ENCODE assay signal across 13 cellular contexts in genomic region chr3:158097141-158097540, GRCh38. TPM values are rescaled to one million over a fixed set of nuclear protein-coding genes. Genes with fewer than 3 reads are reported as not detected.
DNase-seq lines count a peak whose midpoint lies in the region; ATAC-seq and TF ChIP-seq lines count a peak whose summit lies in the region.
"Had no signal": no experiment of that assay in that cellular context is flagged by ENCODE, and none has a peak within 500 bp of the region (broad histone marks: within the 10 kb centered on the region; RNA-seq: fewer than 3 reads in every experiment).

No MANE protein-coding gene starts in this region.

- CTCF ChIA-PET in mammary epithelial cell (lab: Charles Lee; ENCODE audit: low non-redundant PET) = no interaction called here

- H3K9ac ChIP-seq in mammary epithelial cell (ENCODE audit: insufficient read depth, low read length) = no peak overlapping the region

- H3K4me3 ChIP-seq in NB4 (ENCODE audit: low read depth, low read length) (peak overlapping the region; percentile 69), mammary epithelial cell (replicated peaks in 1 of 3; ENCODE audit: insufficient read depth in 1 of 3, low read depth in 2 of 3, low read length in 3 of 3) (peak overlapping the region in 1 of 3 experiments; percentile 68), spleen (peak overlapping the region in 5 of 8 donors; percentile 51 to 73 (median 61))

- no peaks in the 10 kb centered on the region for H3K79me2 ChIP-seq in mammary epithelial cell (ENCODE audit: insufficient read depth, low read length)

- peaks cover 51% of the 10 kb centered on the region for H3K27me3 ChIP-seq in mammary epithelial cell (ENCODE audit: insufficient read depth, low read length)
- H3K27me3 ChIP-seq in spleen (replicated peaks in 1 of 7) = peaks cover 15 to 100% (median 95%) of the 10 kb centered on the region in 7 donors

- H3K36me3 ChIP-seq in mammary epithelial cell (ENCODE audit: insufficient read depth, low read length) (no peaks in the 10 kb centered on the region), spleen (no peaks in the 10 kb centered on the region)
- H3K36me3 ChIP-seq: left lung had no signal

- peaks cover 26% of the 10 kb centered on the region for H3K4me1 Mint-ChIP-seq in activated T-cell treated with anti-CD3 and anti-CD28 coated beads, Interleukin-2, amount 50 U/mL, for 72 hours (ENCODE audit: low read depth)
- H3K4me1 Mint-ChIP-seq in activated T-cell treated with anti-CD3 and anti-CD28 coated beads, Interleukin-2, amount 50 U/mL, for 24 hours (ENCODE audit: low read depth) = peaks cover 18% of the 10 kb centered on the region

- H2AFZ ChIP-seq in mammary epithelial cell (ENCODE audit: low read depth, low read length) = no peak overlapping the region

- no peaks in the 10 kb centered on the region for H3K9me3 ChIP-seq in mammary epithelial cell (replicated peaks; ENCODE audit: insufficient read depth, low read length)
- peaks cover 0 to 15% (median 0%) of the 10 kb centered on the region in 8 donors for H3K9me3 ChIP-seq in spleen
- H3K9me3 ChIP-seq: left lung, suprapubic skin had no signal

- H4K20me1 ChIP-seq in mammary epithelial cell (ENCODE audit: insufficient read depth, low read length) = no peaks in the 10 kb centered on the region

- H3K36me3 Mint-ChIP-seq in activated T-cell treated with anti-CD3 and anti-CD28 coated beads, Interleukin-2, amount 50 U/mL, for 72 hours (ENCODE audit: insufficient read depth in 2 of 2) = peaks cover 1 to 4% of the 10 kb centered on the region in 2 donors
- peaks cover 4% of the 10 kb centered on the region for H3K36me3 Mint-ChIP-seq in activated T-cell treated with anti-CD3 and anti-CD28 coated beads, Interleukin-2, amount 50 U/mL, for 24 hours (ENCODE audit: low read depth)

- H3K27ac Mint-ChIP-seq in activated T-cell treated with anti-CD3 and anti-CD28 coated beads, Interleukin-2, amount 50 U/mL, for 72 hours = no peak overlapping the region
- no peak overlapping the region for H3K27ac Mint-ChIP-seq in activated T-cell treated with anti-CD3 and anti-CD28 coated beads, Interleukin-2, amount 50 U/mL, for 24 hours

- H3K27ac ChIP-seq in mammary epithelial cell (ENCODE audit: insufficient read depth, low read depth, low read length) (no peak overlapping the region), spleen (peak overlapping the region in 3 of 8 donors; percentile 0 to 41 (median 40))
- H3K27ac ChIP-seq: foreskin keratinocyte, suprapubic skin had no signal

- TF ChIP-seq POLR2A in NB4 (IDR thresholded peaks at IDR 0.05; ENCODE audit: extremely low read depth, insufficient read length) (no peak), spleen (IDR thresholded peaks at IDR 0.05) (no peak)

- peak overlapping the region; percentile 99 for H3K4me2 ChIP-seq in mammary epithelial cell (ENCODE audit: insufficient read depth, low read depth, low read length)

- no peak for TF ChIP-seq CTCF in NB4 (IDR thresholded peaks at IDR 0.05; ENCODE audit: low read depth, low read length)
- no peak for TF ChIP-seq CTCF in mammary epithelial cell (conservative IDR thresholded peaks at IDR 0.05 in 1 of 2, IDR thresholded peaks at IDR 0.05 in 1 of 2; ENCODE audit: extremely low read depth in 1 of 2, insufficient read depth in 1 of 2, low read depth in 1 of 2, low read length in 2 of 2)
- TF ChIP-seq CTCF in spleen (IDR thresholded peaks at IDR 0.05 in 8 of 11, conservative IDR thresholded peaks at IDR 0.05 in 3 of 11) = no peak

- intact Hi-C loops in mammary epithelial cell (cut with micrococcal nuclease) (loop anchor here (10.0 kb wide), 1 partner anchor 312 kb away; no protein-coding TSS in a partner anchor), spleen (cut with DNase I; ENCODE audit: low total_unique reads) (no loop called here)

- no peaks in the 10 kb centered on the region for H3K9me3 Mint-ChIP-seq in activated T-cell treated with anti-CD3 and anti-CD28 coated beads, Interleukin-2, amount 50 U/mL, for 72 hours
- peaks cover 6% of the 10 kb centered on the region for H3K9me3 Mint-ChIP-seq in activated T-cell treated with anti-CD3 and anti-CD28 coated beads, Interleukin-2, amount 50 U/mL, for 24 hours

- DNase-seq in activated T-cell treated with anti-CD3 and anti-CD28 coated beads, Interleukin-2, amount 50 U/mL, for 72 hours = no peak
- DNase-seq in activated T-cell treated with anti-CD3 and anti-CD28 coated beads, Interleukin-2, amount 50 U/mL, for 24 hours = no peak
- peak; percentile 38 for DNase-seq in NB4 (ENCODE audit: low read depth)
- no peak for DNase-seq in mammary epithelial cell
- no peak for DNase-seq in spleen
- DNase-seq in DMS53 (lab: John Stamatoyannopoulos, UW) = no peak
- DNase-seq: dermis blood vessel endothelial cell, foreskin keratinocyte, NCI-H2081 had no signal

- no TSS peak for BruUV-seq in mammary epithelial cell (replicated peaks; lab: Mats Ljungman, UMichigan)

- in situ Hi-C loops in mammary epithelial cell (cut with MboI; ENCODE audit: low sequenced_read_pairs in 2 of 2) = loop anchor here in 1 of 2 donors (10.0 to 25.0 kb wide), 2 partner anchors 218 to 340 kb away; no protein-coding TSS in a partner anchor

- WGBS in mammary epithelial cell (ENCODE audit: low coverage, missing lambda C conversion rate) = 47% methylated on average over 10 of the region's 10 CpGs
- 5 to 11% (median 6%) methylated on average over 10 of the region's 10 CpGs for WGBS in spleen, 5 donors

- peaks cover 93% of the 10 kb centered on the region for H3K27me3 Mint-ChIP-seq in activated T-cell treated with anti-CD3 and anti-CD28 coated beads, Interleukin-2, amount 50 U/mL, for 72 hours (ENCODE audit: low read depth)
- peaks cover 98% of the 10 kb centered on the region for H3K27me3 Mint-ChIP-seq in activated T-cell treated with anti-CD3 and anti-CD28 coated beads, Interleukin-2, amount 50 U/mL, for 24 hours

- ATAC-seq in activated T-cell treated with anti-CD3 and anti-CD28 coated beads, Interleukin-2, amount 50 U/mL, for 72 hours (replicated peaks in 1 of 2) = no peak
- ATAC-seq in HG03045 (IDR thresholded peaks at IDR 0.05; ENCODE audit: unreplicated experiment) (no peak), HG03521 (IDR thresholded peaks at IDR 0.05; ENCODE audit: unreplicated experiment) (no peak)

- peaks cover 6% of the 10 kb centered on the region for H3K4me1 ChIP-seq in mammary epithelial cell (ENCODE audit: insufficient read depth, low read length)
- H3K4me1 ChIP-seq in spleen = peaks cover 9 to 39% (median 24%) of the 10 kb centered on the region in 6 donors
- H3K4me1 ChIP-seq: foreskin keratinocyte had no signal

- dilution Hi-C loops in mammary epithelial cell (cut with HindIII; ENCODE audit: low sequenced_read_pairs) = no loop called here

- H3K4me3 Mint-ChIP-seq in activated T-cell treated with anti-CD3 and anti-CD28 coated beads, Interleukin-2, amount 50 U/mL, for 72 hours = peak overlapping the region; percentile 94
- H3K4me3 Mint-ChIP-seq in activated T-cell treated with anti-CD3 and anti-CD28 coated beads, Interleukin-2, amount 50 U/mL, for 24 hours = no peak overlapping the region

RNA-seq across cellular contexts. Expression of gene SHOX2, which starts 9.1 kb away (rescaled TPM):
- total RNA-seq in activated T-cell treated with anti-CD3 and anti-CD28 coated beads, Interleukin-2, amount 50 U/mL, for 72 hours = under 1 TPM in 1 of 2 donors, not detected in 1; 0.14 TPM
- total RNA-seq in mammary epithelial cell (1 to 10 TPM in 1 of 2 donors, not detected in 1; 1.2 TPM), spleen (under 1 TPM in 3 of 7 donors, not detected in 4; 0.21 to 0.34 (median 0.23) TPM)
- polyA plus RNA-seq in mammary epithelial cell (0.05 TPM), spleen (under 1 TPM in 2 of 3 donors, not detected in 1; 0.05 to 0.10 TPM)
- 0.26 TPM for polyA minus RNA-seq in mammary epithelial cell
- total RNA-seq: dermis blood vessel endothelial cell, foreskin keratinocyte had no signal
- polyA plus RNA-seq: foreskin keratinocyte had no signal

RNA-seq across cellular contexts. Expression of gene RSRC1, which starts 12.7 kb away (rescaled TPM):
- 10 to 100 TPM; 35.6 to 45.8 TPM for total RNA-seq in activated T-cell treated with anti-CD3 and anti-CD28 coated beads, Interleukin-2, amount 50 U/mL, for 72 hours
- 10 to 100 TPM; 30.0 to 35.6 TPM for total RNA-seq in mammary epithelial cell
- 8.4 TPM for polyA plus RNA-seq in mammary epithelial cell
- polyA minus RNA-seq in mammary epithelial cell = 7.6 TPM
- total RNA-seq in spleen = 10 to 100 TPM; 30.2 to 56.5 (median 35.1) TPM
- polyA plus RNA-seq in spleen = 10 to 100 TPM in 2 of 3 donors, 1 to 10 TPM in 1; 7.2 to 14.0 (median 12.0) TPM
